Comparison of ENCODE assay signal across 8 cellular contexts in genomic region chr14:52442602-52443001, GRCh38.
"Had no signal": no experiment of that assay in that cellular context is flagged by ENCODE, and none has a peak within 500 bp of the region (broad histone marks: within the 10 kb centered on the region; RNA-seq: fewer than 3 reads in every experiment).

No MANE protein-coding gene starts in this region.

- H3K9me3 ChIP-seq: HAP-1 had no signal

- H3K4me3 ChIP-seq: GM23248, HAP-1 had no signal

- ATAC-seq: HCT116, HepG2 had no signal

- H3K4me1 ChIP-seq: HAP-1 had no signal

- FAIRE-seq: HepG2 had no signal

- DNase-seq: GM23248, GOT3, H7, HFFc6 had no signal

- H3K27ac ChIP-seq: GM23248, HL-60 had no signal

- H3K9ac ChIP-seq: GM23248 had no signal

- H3K36me3 ChIP-seq: HAP-1 had no signal

- H2AFZ ChIP-seq: GM23248 had no signal
